In genomic region chr10:96129387-96130325, GRCh38 we compare ENCODE assay signal across 1 cellular context.
TF ChIP-seq lines count a peak whose summit lies in the region.

Gene ZNF518A, plus strand, starts transcription at chr10:96130297. Its CDS starts 26,026 bp downstream, at chr10:96156323.

TF ChIP-seq in HepG2, 621 proteins besides CTCF, POLR2A, EP300 and RAD21 (continued from another document and continues in another):
- no peak; a peak in 1 of 4 replicates for TF ChIP-seq NR2F1 (CRISPR knock-in tag; IDR thresholded peaks at IDR 0.05)
- peak; percentile 52; the same call in 1 of the 2 replicates for TF ChIP-seq GMEB1 (CRISPR knock-in tag; IDR thresholded peaks at IDR 0.05; ENCODE audit: borderline replicate concordance)
- TF ChIP-seq NFATC3 (CRISPR knock-in tag; IDR thresholded peaks at IDR 0.05), result no peak
- peak; percentile 55; the same call in 1 of the 2 replicates for TF ChIP-seq FOXO1 (CRISPR knock-in tag; IDR thresholded peaks at IDR 0.05)
- no peak for TF ChIP-seq SP5 (CRISPR knock-in tag; IDR thresholded peaks at IDR 0.05; ENCODE audit: borderline replicate concordance, low read depth)
- no peak for TF ChIP-seq ZNF629 (CRISPR knock-in tag; conservative IDR thresholded peaks at IDR 0.05)
- TF ChIP-seq ATM (IDR thresholded peaks at IDR 0.05; ENCODE audit: borderline replicate concordance), result no peak
- TF ChIP-seq MBD4 (IDR thresholded peaks at IDR 0.05; ENCODE audit: borderline replicate concordance, low read length), result no peak
- TF ChIP-seq RORA (CRISPR knock-in tag; IDR thresholded peaks at IDR 0.05), result no peak
- TF ChIP-seq SMC3 (IDR thresholded peaks at IDR 0.05; ENCODE audit: low read length), result 0 out of 2 replicates have a peak, but pooled peaks have one; percentile 7
- TF ChIP-seq ZBTB44 (CRISPR knock-in tag; IDR thresholded peaks at IDR 0.05), result no peak
- TF ChIP-seq ZNF776 (CRISPR knock-in tag; IDR thresholded peaks at IDR 0.05), result no peak
- no peak for TF ChIP-seq ZSCAN20 (CRISPR knock-in tag; IDR thresholded peaks at IDR 0.05; ENCODE audit: borderline replicate concordance)
- no peak for TF ChIP-seq GPN1 (CRISPR knock-in tag; IDR thresholded peaks at IDR 0.05; ENCODE audit: borderline replicate concordance)
- peak; percentile 77; the same call in 1 of the 2 replicates for TF ChIP-seq GFI1 (CRISPR knock-in tag; IDR thresholded peaks at IDR 0.05; ENCODE audit: borderline replicate concordance)
- TF ChIP-seq NRL (CRISPR knock-in tag; IDR thresholded peaks at IDR 0.05; ENCODE audit: borderline replicate concordance), result peak; percentile 72; the same call in 1 of the 2 replicates
- no peak for TF ChIP-seq ONECUT2 (CRISPR knock-in tag; IDR thresholded peaks at IDR 0.05)
- no peak for TF ChIP-seq CEBPB (IDR thresholded peaks at IDR 0.05; ENCODE audit: borderline replicate concordance, low read depth, low read length)
- TF ChIP-seq HBP1 (CRISPR knock-in tag; IDR thresholded peaks at IDR 0.05; ENCODE audit: low read depth), result peak; percentile 69; the same call in 1 of the 2 replicates
- no peak for TF ChIP-seq TBL1XR1 (IDR thresholded peaks at IDR 0.05; ENCODE audit: borderline replicate concordance, low read length, partially characterized antibody)
- TF ChIP-seq ATF7-NPFF (CRISPR knock-in tag; IDR thresholded peaks at IDR 0.05; ENCODE audit: low read depth), result no peak; the same call in 1 of the 2 replicates
- TF ChIP-seq RFX5 (IDR thresholded peaks at IDR 0.05; ENCODE audit: low read depth, low read length), result no peak
- peak; percentile 69; the same call in 1 of the 2 replicates for TF ChIP-seq ZNF230 (CRISPR knock-in tag; IDR thresholded peaks at IDR 0.05)
- TF ChIP-seq ZNF790 (CRISPR knock-in tag; IDR thresholded peaks at IDR 0.05; ENCODE audit: borderline replicate concordance), result peak; percentile 88; the same call in 1 of the 2 replicates
- 0 out of 2 replicates have a peak, but pooled peaks have one; percentile 37 for TF ChIP-seq PBX3 (CRISPR knock-in tag; IDR thresholded peaks at IDR 0.05; ENCODE audit: borderline replicate concordance)
- peak; percentile 89 for TF ChIP-seq ZNF574 (CRISPR knock-in tag; IDR thresholded peaks at IDR 0.05)
- TF ChIP-seq NCOA1 (CRISPR knock-in tag; IDR thresholded peaks at IDR 0.05), result 0 out of 2 replicates have a peak, but pooled peaks have one; percentile 20
- peak; percentile 87 for TF ChIP-seq TARDBP (CRISPR knock-in tag; IDR thresholded peaks at IDR 0.05)
- peak; percentile 14; the same call in 1 of the 2 replicates for TF ChIP-seq KLF11 (CRISPR knock-in tag; IDR thresholded peaks at IDR 0.05)
- TF ChIP-seq TFAP4 (IDR thresholded peaks at IDR 0.05; ENCODE audit: borderline replicate concordance, low read depth), result peak; percentile 41; the same call in 1 of the 2 replicates
- TF ChIP-seq SRSF1 (optimal IDR thresholded peaks at IDR 0.05; ENCODE audit: low read depth, low read length), result peak; percentile 91
- TF ChIP-seq ZNF720 (CRISPR knock-in tag; IDR thresholded peaks at IDR 0.05), result no peak
- no peak for TF ChIP-seq SOX13 (IDR thresholded peaks at IDR 0.05)
- TF ChIP-seq SOX13 (CRISPR knock-in tag; conservative IDR thresholded peaks at IDR 0.05 in 1 of 2, IDR thresholded peaks at IDR 0.05 in 1 of 2), result peak in 1 of 2 experiments; percentile 34; a peak in 1 of 4 replicates
- TF ChIP-seq MIER2 (CRISPR knock-in tag; IDR thresholded peaks at IDR 0.05), result peak; percentile 16; the same call in 1 of the 2 replicates
- TF ChIP-seq MAF1 (CRISPR knock-in tag; IDR thresholded peaks at IDR 0.05; ENCODE audit: borderline replicate concordance), result no peak
- TF ChIP-seq ZNF550 (CRISPR knock-in tag; IDR thresholded peaks at IDR 0.05; ENCODE audit: borderline replicate concordance), result no peak
- TF ChIP-seq HMG20B (CRISPR knock-in tag; conservative IDR thresholded peaks at IDR 0.05), result no peak
- no peak for TF ChIP-seq USF2 (IDR thresholded peaks at IDR 0.05; ENCODE audit: low read depth, low read length)
- 0 out of 2 replicates have a peak, but pooled peaks have one; percentile 20 for TF ChIP-seq USF2 (CRISPR knock-in tag; IDR thresholded peaks at IDR 0.05; ENCODE audit: borderline replicate concordance)
- no peak for TF ChIP-seq NCOR1 (IDR thresholded peaks at IDR 0.05; ENCODE audit: borderline replicate concordance, low read length)
- no peak for TF ChIP-seq ARID3A (IDR thresholded peaks at IDR 0.05; ENCODE audit: low read depth, low read length)
